In genomic region chr1:40161125-40161887, GRCh38 we compare ENCODE assay signal across 1 cellular context.
TF ChIP-seq lines count a peak whose summit lies in the region.

Gene RLF (plus strand): TSS chr1:40161387. CDS start chr1:40161400, 13 bp downstream.

TF ChIP-seq in K562, 482 proteins besides CTCF, POLR2A, EP300 and RAD21 (continued from another document and continues in another):
- TF ChIP-seq ATF1 (CRISPR knock-in tag; IDR thresholded peaks at IDR 0.05) (peak; percentile 100), ATF1 (tag; IDR thresholded peaks at IDR 0.05) (peak; percentile 100), ZNF444 (CRISPR knock-in tag; IDR thresholded peaks at IDR 0.05) (no peak), ZNF197 (CRISPR knock-in tag; IDR thresholded peaks at IDR 0.05; ENCODE audit: low read depth) (peak; percentile 62; the same call in 1 of the 2 replicates), ZNF407 (IDR thresholded peaks at IDR 0.05; ENCODE audit: low read depth) (no peak), NRF1 (conservative IDR thresholded peaks at IDR 0.05 in 1 of 2, IDR thresholded peaks at IDR 0.05 in 1 of 2) (peak; percentile 84 to 88), RBBP5 (IDR thresholded peaks at IDR 0.05; ENCODE audit: borderline replicate concordance, insufficient read depth, low read length, poor library complexity, severe bottlenecking) (peak; percentile 98), PHB (CRISPR knock-in tag; IDR thresholded peaks at IDR 0.05) (no peak), NR2C2 (CRISPR knock-in tag; IDR thresholded peaks at IDR 0.05) (no peak), NR2C2 (tag; IDR thresholded peaks at IDR 0.05) (peak; percentile 87), ZNF586 (CRISPR knock-in tag; conservative IDR thresholded peaks at IDR 0.05) (no peak), ILK (tag; IDR thresholded peaks at IDR 0.05; ENCODE audit: borderline replicate concordance, low read depth) (no peak), TGIF2 (CRISPR knock-in tag; IDR thresholded peaks at IDR 0.05) (peak; percentile 74; the same call in 1 of the 2 replicates), NFRKB (IDR thresholded peaks at IDR 0.05; ENCODE audit: low read depth) (peak; percentile 84), ATF3 (IDR thresholded peaks at IDR 0.05) (peak; percentile 64), ATF3 (CRISPR knock-in tag; conservative IDR thresholded peaks at IDR 0.05) (peak; percentile 17; the same call in 1 of the 2 replicates), PRPF4 (IDR thresholded peaks at IDR 0.05; ENCODE audit: insufficient read depth, low read depth, low read length, poor library complexity, severe bottlenecking) (no peak), ZNF146 (CRISPR knock-in tag; IDR thresholded peaks at IDR 0.05; ENCODE audit: unreplicated experiment) (no peak), ETV1 (tag; conservative IDR thresholded peaks at IDR 0.05; ENCODE audit: low read depth) (no peak), ZNF589 (CRISPR knock-in tag; IDR thresholded peaks at IDR 0.05; ENCODE audit: low read depth) (no peak), KDM2B (CRISPR knock-in tag; IDR thresholded peaks at IDR 0.05) (no peak), ATF7 (IDR thresholded peaks at IDR 0.05) (peak; percentile 88), ZFP1 (CRISPR knock-in tag; IDR thresholded peaks at IDR 0.05) (no peak), CC2D1A (IDR thresholded peaks at IDR 0.05) (no peak), HCFC1 (IDR thresholded peaks at IDR 0.05; ENCODE audit: low read depth, low read length) (peak; percentile 93), SUPT5H (IDR thresholded peaks at IDR 0.05) (peak; percentile 94), FOXM1 (IDR thresholded peaks at IDR 0.05; ENCODE audit: low read depth) (no peak), FOXM1 (CRISPR knock-in tag; IDR thresholded peaks at IDR 0.05; ENCODE audit: low read depth) (no peak; the same call in 1 of the 2 replicates), NFYB (IDR thresholded peaks at IDR 0.05; ENCODE audit: extremely low read depth, insufficient read length) (no peak), NR2C1 (IDR thresholded peaks at IDR 0.05) (peak; percentile 65), NR2C1 (tag; IDR thresholded peaks at IDR 0.05) (peak; percentile 72), KHSRP (IDR thresholded peaks at IDR 0.05) (peak; percentile 96), MLX (CRISPR knock-in tag; conservative IDR thresholded peaks at IDR 0.05) (0 out of 4 replicates have a peak, but pooled peaks of 1 of the 2 experiments have one; percentile 41), FOSL1 (tag; conservative IDR thresholded peaks at IDR 0.05) (peak; percentile 73), CHCHD3 (CRISPR knock-in tag; IDR thresholded peaks at IDR 0.05) (no peak), ZBTB8A (IDR thresholded peaks at IDR 0.05; ENCODE audit: partially characterized antibody) (no peak), POLR2AphosphoS2 (IDR thresholded peaks at IDR 0.05; ENCODE audit: low read length) (no peak), ZNF778 (CRISPR knock-in tag; IDR thresholded peaks at IDR 0.05) (no peak), XRCC5 (IDR thresholded peaks at IDR 0.05; ENCODE audit: low read depth, low read length) (peak; percentile 60; the same call in 1 of the 2 replicates), RNF2 (IDR thresholded peaks at IDR 0.05) (peak; percentile 67; the same call in 1 of the 2 replicates), ZNF232 (CRISPR knock-in tag; IDR thresholded peaks at IDR 0.05) (peak; percentile 63; the same call in 1 of the 2 replicates), ZNF764 (CRISPR knock-in tag; IDR thresholded peaks at IDR 0.05; ENCODE audit: low read depth) (no peak), TEAD1 (CRISPR knock-in tag; IDR thresholded peaks at IDR 0.05) (peak; percentile 26 to 91; a peak in 2 of 4 replicates), HEY1 (CRISPR knock-in tag; IDR thresholded peaks at IDR 0.05; ENCODE audit: borderline replicate concordance) (no peak), ZNF707 (CRISPR knock-in tag; conservative IDR thresholded peaks at IDR 0.05) (no peak), HDAC2 (IDR thresholded peaks at IDR 0.05) (0 out of 2 replicates have a peak, but pooled peaks have one; percentile 45)
- TF ChIP-seq, protein P1, sequence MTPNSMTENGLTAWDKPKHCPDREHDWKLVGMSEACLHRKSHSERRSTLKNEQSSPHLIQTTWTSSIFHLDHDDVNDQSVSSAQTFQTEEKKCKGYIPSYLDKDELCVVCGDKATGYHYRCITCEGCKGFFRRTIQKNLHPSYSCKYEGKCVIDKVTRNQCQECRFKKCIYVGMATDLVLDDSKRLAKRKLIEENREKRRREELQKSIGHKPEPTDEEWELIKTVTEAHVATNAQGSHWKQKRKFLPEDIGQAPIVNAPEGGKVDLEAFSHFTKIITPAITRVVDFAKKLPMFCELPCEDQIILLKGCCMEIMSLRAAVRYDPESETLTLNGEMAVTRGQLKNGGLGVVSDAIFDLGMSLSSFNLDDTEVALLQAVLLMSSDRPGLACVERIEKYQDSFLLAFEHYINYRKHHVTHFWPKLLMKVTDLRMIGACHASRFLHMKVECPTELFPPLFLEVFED (CRISPR knock-in tag; conservative IDR thresholded peaks at IDR 0.05), result 0 out of 2 replicates have a peak, but pooled peaks have one; percentile 51
- TF ChIP-seq, protein P2, sequence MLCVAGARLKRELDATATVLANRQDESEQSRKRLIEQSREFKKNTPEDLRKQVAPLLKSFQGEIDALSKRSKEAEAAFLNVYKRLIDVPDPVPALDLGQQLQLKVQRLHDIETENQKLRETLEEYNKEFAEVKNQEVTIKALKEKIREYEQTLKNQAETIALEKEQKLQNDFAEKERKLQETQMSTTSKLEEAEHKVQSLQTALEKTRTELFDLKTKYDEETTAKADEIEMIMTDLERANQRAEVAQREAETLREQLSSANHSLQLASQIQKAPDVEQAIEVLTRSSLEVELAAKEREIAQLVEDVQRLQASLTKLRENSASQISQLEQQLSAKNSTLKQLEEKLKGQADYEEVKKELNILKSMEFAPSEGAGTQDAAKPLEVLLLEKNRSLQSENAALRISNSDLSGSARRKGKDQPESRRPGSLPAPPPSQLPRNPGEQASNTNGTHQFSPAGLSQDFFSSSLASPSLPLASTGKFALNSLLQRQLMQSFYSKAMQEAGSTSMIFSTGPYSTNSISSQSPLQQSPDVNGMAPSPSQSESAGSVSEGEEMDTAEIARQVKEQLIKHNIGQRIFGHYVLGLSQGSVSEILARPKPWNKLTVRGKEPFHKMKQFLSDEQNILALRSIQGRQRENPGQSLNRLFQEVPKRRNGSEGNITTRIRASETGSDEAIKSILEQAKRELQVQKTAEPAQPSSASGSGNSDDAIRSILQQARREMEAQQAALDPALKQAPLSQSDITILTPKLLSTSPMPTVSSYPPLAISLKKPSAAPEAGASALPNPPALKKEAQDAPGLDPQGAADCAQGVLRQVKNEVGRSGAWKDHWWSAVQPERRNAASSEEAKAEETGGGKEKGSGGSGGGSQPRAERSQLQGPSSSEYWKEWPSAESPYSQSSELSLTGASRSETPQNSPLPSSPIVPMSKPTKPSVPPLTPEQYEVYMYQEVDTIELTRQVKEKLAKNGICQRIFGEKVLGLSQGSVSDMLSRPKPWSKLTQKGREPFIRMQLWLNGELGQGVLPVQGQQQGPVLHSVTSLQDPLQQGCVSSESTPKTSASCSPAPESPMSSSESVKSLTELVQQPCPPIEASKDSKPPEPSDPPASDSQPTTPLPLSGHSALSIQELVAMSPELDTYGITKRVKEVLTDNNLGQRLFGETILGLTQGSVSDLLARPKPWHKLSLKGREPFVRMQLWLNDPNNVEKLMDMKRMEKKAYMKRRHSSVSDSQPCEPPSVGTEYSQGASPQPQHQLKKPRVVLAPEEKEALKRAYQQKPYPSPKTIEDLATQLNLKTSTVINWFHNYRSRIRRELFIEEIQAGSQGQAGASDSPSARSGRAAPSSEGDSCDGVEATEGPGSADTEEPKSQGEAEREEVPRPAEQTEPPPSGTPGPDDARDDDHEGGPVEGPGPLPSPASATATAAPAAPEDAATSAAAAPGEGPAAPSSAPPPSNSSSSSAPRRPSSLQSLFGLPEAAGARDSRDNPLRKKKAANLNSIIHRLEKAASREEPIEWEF (CRISPR knock-in tag; IDR thresholded peaks at IDR 0.05), result no peak
- TF ChIP-seq, protein P3, sequence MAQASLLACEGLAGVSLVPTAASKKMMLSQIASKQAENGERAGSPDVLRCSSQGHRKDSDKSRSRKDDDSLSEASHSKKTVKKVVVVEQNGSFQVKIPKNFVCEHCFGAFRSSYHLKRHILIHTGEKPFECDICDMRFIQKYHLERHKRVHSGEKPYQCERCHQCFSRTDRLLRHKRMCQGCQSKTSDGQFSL (CRISPR knock-in tag; IDR thresholded peaks at IDR 0.05), result 0 out of 2 replicates have a peak, but pooled peaks have one; percentile 40
- TF ChIP-seq, protein P3 (tag; IDR thresholded peaks at IDR 0.05), result no peak
- TF ChIP-seq, protein P4, sequence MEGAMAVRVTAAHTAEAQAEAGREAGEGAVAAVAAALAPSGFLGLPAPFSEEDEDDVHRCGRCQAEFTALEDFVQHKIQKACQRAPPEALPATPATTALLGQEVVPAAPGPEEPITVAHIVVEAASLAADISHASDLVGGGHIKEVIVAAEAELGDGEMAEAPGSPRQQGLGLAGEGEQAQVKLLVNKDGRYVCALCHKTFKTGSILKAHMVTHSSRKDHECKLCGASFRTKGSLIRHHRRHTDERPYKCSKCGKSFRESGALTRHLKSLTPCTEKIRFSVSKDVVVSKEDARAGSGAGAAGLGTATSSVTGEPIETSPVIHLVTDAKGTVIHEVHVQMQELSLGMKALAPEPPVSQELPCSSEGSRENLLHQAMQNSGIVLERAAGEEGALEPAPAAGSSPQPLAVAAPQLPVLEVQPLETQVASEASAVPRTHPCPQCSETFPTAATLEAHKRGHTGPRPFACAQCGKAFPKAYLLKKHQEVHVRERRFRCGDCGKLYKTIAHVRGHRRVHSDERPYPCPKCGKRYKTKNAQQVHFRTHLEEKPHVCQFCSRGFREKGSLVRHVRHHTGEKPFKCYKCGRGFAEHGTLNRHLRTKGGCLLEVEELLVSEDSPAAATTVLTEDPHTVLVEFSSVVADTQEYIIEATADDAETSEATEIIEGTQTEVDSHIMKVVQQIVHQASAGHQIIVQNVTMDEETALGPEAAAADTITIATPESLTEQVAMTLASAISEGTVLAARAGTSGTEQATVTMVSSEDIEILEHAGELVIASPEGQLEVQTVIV (CRISPR knock-in tag; IDR thresholded peaks at IDR 0.05; ENCODE audit: borderline replicate concordance), result no peak
